Comparison of ENCODE assay signal across 11 cellular contexts in the genomic region with DNA sequence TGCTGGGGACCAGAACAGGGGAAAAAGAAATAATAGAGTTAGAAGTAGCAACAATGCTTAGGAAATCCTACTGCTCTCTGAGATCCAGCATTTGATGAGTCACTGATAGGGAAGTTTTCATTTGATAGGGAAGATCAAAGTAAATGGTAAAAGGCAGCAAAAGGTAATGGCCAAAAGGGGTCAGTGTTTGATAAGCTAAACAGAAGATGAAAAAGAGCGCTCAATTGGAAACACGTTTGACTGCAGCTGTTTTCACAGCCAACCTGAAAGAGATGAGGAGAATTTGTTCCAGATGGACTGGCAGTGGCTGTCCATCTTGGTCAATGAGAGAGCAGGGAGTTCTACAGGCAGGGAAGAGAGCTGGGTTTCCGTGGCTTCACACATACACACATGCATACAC.
DNase-seq lines count a peak whose midpoint lies in the region; TF ChIP-seq lines count a peak whose summit lies in the region.
"Had no signal": no experiment of that assay in that cellular context is flagged by ENCODE, and none has a peak within 500 bp of the region (broad histone marks: within the 10 kb centered on the region; RNA-seq: fewer than 3 reads in every experiment).

No MANE protein-coding gene starts in this region.

- H2BK120ac ChIP-seq in mesendoderm (ENCODE audit: low read depth, low read length), result no peak overlapping the region

- TF ChIP-seq POLR2A in NB4 (IDR thresholded peaks at IDR 0.05; ENCODE audit: extremely low read depth, insufficient read length), result no peak

- no peaks in the 10 kb centered on the region for H3K4me1 ChIP-seq in mesendoderm (ENCODE audit: control insufficient read depth, low read depth, low read length)

- no peak overlapping the region for H3K4me2 ChIP-seq in mesendoderm (ENCODE audit: low read length)

- no peak overlapping the region for H2AK5ac ChIP-seq in mesendoderm (ENCODE audit: low read length)

- CTCF ChIA-PET in GM10248 (lab: Yijun Ruan, JAX), result interaction anchor here (1.2 kb wide), 1 partner anchor 1501 kb away, joined by 4 read pairs; no protein-coding TSS in a partner anchor

- H3K18ac ChIP-seq in mesendoderm (ENCODE audit: low read length), result no peak overlapping the region

- no peak overlapping the region for H4K5ac ChIP-seq in mesendoderm (ENCODE audit: low read length)

- no peak overlapping the region for H3K4ac ChIP-seq in mesendoderm (ENCODE audit: low read depth, low read length)

- no peak overlapping the region for H3K23ac ChIP-seq in mesendoderm (ENCODE audit: low read length)

- no peak overlapping the region for H3K56ac ChIP-seq in mesendoderm (ENCODE audit: low read length)

- H3K27me3 ChIP-seq in mesendoderm (ENCODE audit: insufficient read depth, low read length, poor library complexity), result no peaks in the 10 kb centered on the region

- H2BK15ac ChIP-seq in mesendoderm (replicated peaks; ENCODE audit: low read depth), result no peak overlapping the region

- H3K79me2 ChIP-seq in mesendoderm (ENCODE audit: control insufficient read depth, insufficient read depth, low read length), result no peaks in the 10 kb centered on the region

- TF ChIP-seq CTCF in GM10248 (IDR thresholded peaks at IDR 0.05; ENCODE audit: control extremely low read depth, extremely low read depth, low read depth, missing control alignments), result peak; percentile 17
- peak; percentile 33 for TF ChIP-seq CTCF in NB4 (IDR thresholded peaks at IDR 0.05; ENCODE audit: low read depth, low read length)

- no CpG with 5 or more reads among the region's 3 CpGs for WGBS in mesendoderm (ENCODE audit: extremely low coverage, insufficient coverage, low lambda C conversion rate)

- H3K27ac ChIP-seq in mesendoderm (ENCODE audit: low read depth, low read length), result no peak overlapping the region

- no peak for DNase-seq in GM10248 (ENCODE audit: extremely low spot score)
- peak; percentile 38 for DNase-seq in NB4 (ENCODE audit: low read depth)
- peak; percentile 77 for DNase-seq in mesendoderm
- no peak for DNase-seq in GDM1 (lab: John Stamatoyannopoulos, UW)
- no peak for DNase-seq in foreskin melanocyte
- no peak for DNase-seq in activated T-cell treated with anti-CD3 and anti-CD28 coated beads, Interleukin-2, amount 50 U/mL, for 48 hours
- DNase-seq in HuH-7.5 (ENCODE audit: low spot score), result no peak
- DNase-seq: activated CD8-positive, alpha-beta memory T cell treated with anti-CD3 and anti-CD28 coated beads, Interleukin-2, amount 50 U/mL, for 4 hours; activated naive CD4-positive, alpha-beta T cell treated with anti-CD3 and anti-CD28 coated beads for 36 hours; MM.1S had no signal

- no peak overlapping the region for H3K4me3 ChIP-seq in NB4 (ENCODE audit: low read depth, low read length)
- no peak overlapping the region for H3K4me3 ChIP-seq in mesendoderm (ENCODE audit: low read length)

- H4K8ac ChIP-seq in mesendoderm (ENCODE audit: low read depth, low read length), result no peak overlapping the region

- no peaks in the 10 kb centered on the region for H3K79me1 ChIP-seq in mesendoderm (ENCODE audit: low read length)

- H3K9ac ChIP-seq in mesendoderm (ENCODE audit: low read length), result no peak overlapping the region

- no peaks in the 10 kb centered on the region for H3K36me3 ChIP-seq in mesendoderm (ENCODE audit: control insufficient read depth, insufficient read depth, low read length)

- POLR2A ChIA-PET in GM10248 (lab: Yijun Ruan, JAX), result no interaction called here

- H2BK5ac ChIP-seq in mesendoderm (ENCODE audit: low read length), result no peak overlapping the region

TF ChIP-seq in PFSK-1, 5 proteins besides CTCF, POLR2A, EP300 and RAD21:
- TF ChIP-seq FOXP2 (optimal IDR thresholded peaks at IDR 0.05; ENCODE audit: borderline replicate concordance, extremely low read depth, extremely low read length, insufficient read depth) (no peak), POLR2AphosphoS5 (IDR thresholded peaks at IDR 0.05; ENCODE audit: low read depth, low read length) (peak; percentile 32; the same call in 1 of the 2 replicates)

Comparison
In these comparisons a context has a peak if more than half of its experiments do, and no peak if none do; other contexts are left out.
1. DNase-seq: peak in NB4 (single experiment) and mesendoderm (single experiment); none in GM10248 (single experiment), GDM1 (single experiment), foreskin melanocyte (single experiment), activated T-cell treated with anti-CD3 and anti-CD28 coated beads, Interleukin-2, amount 50 U/mL, for 48 hours (0 of 2) and HuH-7.5 (single experiment).